Comparison of ENCODE assay signal across 9 cellular contexts in genomic region chr1:102191723-102192122, GRCh38.
DNase-seq lines count a peak whose midpoint lies in the region; ATAC-seq, FAIRE-seq and TF ChIP-seq lines count a peak whose summit lies in the region.
"Had no signal": no experiment of that assay in that cellular context is flagged by ENCODE, and none has a peak within 500 bp of the region (broad histone marks: within the 10 kb centered on the region; RNA-seq: fewer than 3 reads in every experiment).

No MANE protein-coding gene starts in this region.

- H3K36me3 ChIP-seq in right atrium auricular region (no peaks in the 10 kb centered on the region), left ventricle myocardium inferior (no peaks in the 10 kb centered on the region)
- H3K36me3 ChIP-seq: BLaER1 treated with 17β-estradiol and CSF1 and Interleukin-3, amounts not matched to agents 10 nM and 100 nM had no signal

- H3K4me3 ChIP-seq in right atrium auricular region (no peak overlapping the region), left ventricle myocardium inferior (no peak overlapping the region)
- H3K4me3 ChIP-seq: BLaER1 treated with 17β-estradiol and CSF1 and Interleukin-3, amounts not matched to agents 10 nM and 100 nM had no signal

- H3K9me3 Mint-ChIP-seq in activated naive CD8-positive, alpha-beta T cell treated with anti-CD3 and anti-CD28 coated beads, Interleukin-2, amount 50 U/mL, for 24 hours = no peaks in the 10 kb centered on the region

- H3K4me3 Mint-ChIP-seq in activated naive CD8-positive, alpha-beta T cell treated with anti-CD3 and anti-CD28 coated beads, Interleukin-2, amount 50 U/mL, for 24 hours = no peak overlapping the region

- H3K9me3 ChIP-seq in right atrium auricular region (no peaks in the 10 kb centered on the region), left ventricle myocardium inferior (replicated peaks) (no peaks in the 10 kb centered on the region)
- H3K9me3 ChIP-seq: BLaER1 treated with 17β-estradiol and CSF1 and Interleukin-3, amounts not matched to agents 10 nM and 100 nM had no signal

- ATAC-seq in Right ventricle myocardium inferior (peak; percentile 48), GM21825 (IDR thresholded peaks at IDR 0.05; ENCODE audit: unreplicated experiment) (no peak)
- ATAC-seq in activated naive CD8-positive, alpha-beta T cell treated with anti-CD3 and anti-CD28 coated beads, Interleukin-2, amount 50 U/mL, for 24 hours = no peak

- no peaks in the 10 kb centered on the region for H3K27me3 Mint-ChIP-seq in activated naive CD8-positive, alpha-beta T cell treated with anti-CD3 and anti-CD28 coated beads, Interleukin-2, amount 50 U/mL, for 24 hours

- peak in 1 of 2 donors; percentile 58 for TF ChIP-seq CTCF in right atrium auricular region (IDR thresholded peaks at IDR 0.05)
- peak; percentile 64 for TF ChIP-seq CTCF in LNCAP (IDR thresholded peaks at IDR 0.05)
- peak; percentile 60 for TF ChIP-seq CTCF in left ventricle myocardium inferior (IDR thresholded peaks at IDR 0.05; ENCODE audit: borderline replicate concordance)

- DNase-seq in Right ventricle myocardium inferior (ENCODE audit: missing footprints) (no peak), right atrium auricular region (ENCODE audit: low spot score) (no peak), RPMI7951 (ENCODE audit: low read depth) (peak; percentile 8), left ventricle myocardium inferior (no peak), urothelium cell line (ENCODE audit: low spot score) (peak; percentile 23)
- DNase-seq in activated naive CD8-positive, alpha-beta T cell treated with anti-CD3 and anti-CD28 coated beads, Interleukin-2, amount 50 U/mL, for 24 hours = no peak

- H3K4me1 ChIP-seq in right atrium auricular region = no peaks in the 10 kb centered on the region
- H3K4me1 ChIP-seq in left ventricle myocardium inferior = no peaks in the 10 kb centered on the region
- H3K4me1 ChIP-seq: BLaER1 treated with 17β-estradiol and CSF1 and Interleukin-3, amounts not matched to agents 10 nM and 100 nM had no signal

- H3K4me1 Mint-ChIP-seq in activated naive CD8-positive, alpha-beta T cell treated with anti-CD3 and anti-CD28 coated beads, Interleukin-2, amount 50 U/mL, for 24 hours = no peaks in the 10 kb centered on the region

- H3K27ac ChIP-seq in right atrium auricular region (no peak overlapping the region), left ventricle myocardium inferior (replicated peaks) (no peak overlapping the region)
- H3K27ac ChIP-seq: BLaER1 treated with 17β-estradiol and CSF1 and Interleukin-3, amounts not matched to agents 10 nM and 100 nM had no signal

- H3K36me3 Mint-ChIP-seq in activated naive CD8-positive, alpha-beta T cell treated with anti-CD3 and anti-CD28 coated beads, Interleukin-2, amount 50 U/mL, for 24 hours (ENCODE audit: low read depth) = no peaks in the 10 kb centered on the region

- no peak for FAIRE-seq in urothelium cell line (lab: Jason Lieb, UNC)

- intact Hi-C loops in Right ventricle myocardium inferior (cut with DNase I) = loop anchor here (1.0 kb wide), 1 partner anchor 371 kb away; no protein-coding TSS in a partner anchor
- intact Hi-C loops in left ventricle myocardium inferior (cut with micrococcal nuclease) = loop anchor here (5.0 kb wide), 1 partner anchor 374 kb away; no protein-coding TSS in a partner anchor

- no peak overlapping the region for H3K27ac Mint-ChIP-seq in activated naive CD8-positive, alpha-beta T cell treated with anti-CD3 and anti-CD28 coated beads, Interleukin-2, amount 50 U/mL, for 24 hours

- H3K27me3 ChIP-seq in right atrium auricular region (no peaks in the 10 kb centered on the region), left ventricle myocardium inferior (ENCODE audit: low read depth) (no peaks in the 10 kb centered on the region)
- H3K27me3 ChIP-seq: BLaER1 treated with 17β-estradiol and CSF1 and Interleukin-3, amounts not matched to agents 10 nM and 100 nM had no signal

Comparison
In these comparisons a context has a peak if more than half of its experiments do, and no peak if none do; other contexts are left out.
1. DNase-seq: peak in RPMI7951 (single experiment) and urothelium cell line (single experiment); none in Right ventricle myocardium inferior (single experiment), right atrium auricular region (single experiment), left ventricle myocardium inferior (single experiment) and activated naive CD8-positive, alpha-beta T cell treated with anti-CD3 and anti-CD28 coated beads, Interleukin-2, amount 50 U/mL, for 24 hours (single experiment).